Comparison of ENCODE assay signal across 1 cellular context in genomic region chr10:49741108-49741995, GRCh38.
TF ChIP-seq lines count a peak whose summit lies in the region.

No MANE protein-coding gene starts in this region.

TF ChIP-seq in HepG2, 621 proteins besides CTCF, POLR2A, EP300 and RAD21 (continued from another document):
- TF ChIP-seq USF2 (IDR thresholded peaks at IDR 0.05; ENCODE audit: low read depth, low read length) (no peak), USF2 (CRISPR knock-in tag; IDR thresholded peaks at IDR 0.05; ENCODE audit: borderline replicate concordance) (no peak), IKZF1 (IDR thresholded peaks at IDR 0.05) (no peak), NFRKB (IDR thresholded peaks at IDR 0.05) (peak; percentile 49; the same call in 1 of the 2 replicates), ZNF431 (CRISPR knock-in tag; IDR thresholded peaks at IDR 0.05; ENCODE audit: borderline replicate concordance, low read depth) (no peak), ZNF646 (CRISPR knock-in tag; IDR thresholded peaks at IDR 0.05) (peak; percentile 88), ZBTB8A (CRISPR knock-in tag; IDR thresholded peaks at IDR 0.05; ENCODE audit: borderline replicate concordance, low read depth) (no peak)
